ENCODE assay signal across 8 cellular contexts in the genomic region with DNA sequence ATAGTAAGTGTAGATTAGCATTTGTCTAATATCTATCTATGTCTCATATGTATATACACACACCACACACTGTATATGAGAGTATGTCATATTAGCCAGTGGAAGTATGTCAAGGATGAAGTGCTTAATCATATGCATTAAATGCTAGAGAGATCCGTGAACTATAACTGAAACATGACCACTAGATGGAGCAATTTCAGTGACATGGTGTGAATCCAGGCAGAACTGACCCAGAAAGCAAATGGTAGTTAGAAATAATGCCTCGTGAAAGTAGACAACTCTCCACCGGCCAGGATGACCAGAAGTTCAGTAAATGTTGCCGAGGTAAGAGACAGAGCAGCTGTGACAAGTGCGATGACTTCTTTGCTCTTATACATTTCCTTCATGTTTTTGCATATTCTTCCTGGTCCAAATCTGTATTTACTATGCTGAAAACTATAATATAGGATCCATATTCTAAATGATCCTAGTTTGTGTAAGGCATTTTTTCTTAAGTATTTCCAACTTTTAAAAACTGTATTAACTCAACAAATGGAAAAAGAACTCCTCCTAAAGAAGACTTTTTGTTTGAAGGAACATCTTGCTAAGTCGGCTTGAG. TPM values are rescaled to one million over a fixed set of nuclear protein-coding genes. Genes with fewer than 3 reads are reported as not detected.
DNase-seq lines count a peak whose midpoint lies in the region; ATAC-seq, FAIRE-seq and TF ChIP-seq lines count a peak whose summit lies in the region.
"Not testable (repeated sequence)": the region's sequence is repeated elsewhere in the genome, so short reads cannot be mapped to it uniquely, and the experiment has no call there.

No MANE protein-coding gene starts in this region.

- not testable (repeated sequence) for H3K79me1 ChIP-seq in trophoblast cell (ENCODE audit: low read length)

- FAIRE-seq in GM12878 (lab: Jason Lieb, UNC): peak; percentile 87

- not testable (repeated sequence) for H3K4me2 ChIP-seq in GM12878 (ENCODE audit: control insufficient read depth, insufficient read depth); trophoblast cell (ENCODE audit: low read length)

- H3K4me3 ChIP-seq in BJ (ENCODE audit: low read depth, low read length); GM12878; heart left ventricle; trophoblast cell (ENCODE audit: low read depth, low read length): not testable (repeated sequence)

- CTCF ChIA-PET in BJ (lab: Yijun Ruan, JAX) (interaction anchor here (0.7 to 3.1 kb wide), 4 partner anchors 23 to 340 kb away, joined by 3 to 22 read pairs (median 4); no protein-coding TSS in a partner anchor), GM12878 (lab: Yijun Ruan, JAX) (interaction anchor here (1.6 to 2.8 kb wide), 2 partner anchors 19 to 197 kb away, joined by 5 to 22 read pairs; no protein-coding TSS in a partner anchor)

- H4K12ac ChIP-seq in trophoblast cell (ENCODE audit: low read depth, low read length): not testable (repeated sequence)

- H2AK5ac ChIP-seq in trophoblast cell (ENCODE audit: low read length): not testable (repeated sequence)

- not testable (repeated sequence) for H3K27me3 ChIP-seq in BJ (ENCODE audit: control insufficient read depth, insufficient read depth, low read length); GM12878 (replicated peaks in 1 of 2; ENCODE audit: control insufficient read depth in 2 of 2, insufficient read depth in 2 of 2, low read length in 1 of 2); trophoblast cell (ENCODE audit: insufficient read depth, low read length)
- H3K27me3 ChIP-seq in heart left ventricle: peaks cover 0 to 11% (median 0%) of the 10 kb centered on the region in 9 donors

- H2BK5ac ChIP-seq in trophoblast cell (ENCODE audit: low read depth, low read length, poor library complexity): not testable (repeated sequence)

- peak; percentile 36; the same call in 1 of the 2 replicates for TF ChIP-seq RAD21 in GM12878 (IDR thresholded peaks at IDR 0.05; ENCODE audit: insufficient read depth, low read depth, low read length)

- TF ChIP-seq CTCF in BJ (IDR thresholded peaks at IDR 0.05; ENCODE audit: insufficient read depth, low read depth, low read length) (peak; percentile 61), GM12878 (IDR thresholded peaks at IDR 0.05 in 2 of 3, conservative IDR thresholded peaks at IDR 0.05 in 1 of 3; ENCODE audit: control insufficient read depth in 2 of 3, extremely low read depth in 1 of 3, insufficient read depth in 1 of 3, low read depth in 3 of 3, low read length in 3 of 3) (peak; percentile 33 to 44 (median 42); a peak in 4 of 6 replicates), heart left ventricle (IDR thresholded peaks at IDR 0.05) (peak; percentile 40 to 61 (median 54))

- RAD21 ChIA-PET in GM12878 (lab: Charles Lee; ENCODE audit: unreplicated experiment): not testable (repeated sequence)

- H3K9ac ChIP-seq in GM12878 (ENCODE audit: control insufficient read depth, insufficient read depth, low read length); trophoblast cell (ENCODE audit: low read length): not testable (repeated sequence)

- DNase-seq in BJ (ENCODE audit: low read depth); heart left ventricle: not testable (repeated sequence)
- DNase-seq in M059J (ENCODE audit: low read depth) (peak; percentile 32), RPMI7951 (ENCODE audit: low read depth) (peak; percentile 50), GM12878 (ENCODE audit: low read depth, low spot score) (peak; percentile 15), trophoblast cell (peak; percentile 17 to 85)

- H3K4ac ChIP-seq in trophoblast cell (ENCODE audit: low read depth, low read length): not testable (repeated sequence)

- not testable (repeated sequence) for H2BK120ac ChIP-seq in trophoblast cell (ENCODE audit: insufficient read depth, low read length, poor library complexity)

- in situ Hi-C loops in GM12878 (cut with MboI): not testable (repeated sequence)

- not testable (repeated sequence) for H3K23ac ChIP-seq in trophoblast cell (ENCODE audit: low read length)

- intact Hi-C loops in GM12878 (cut with micrococcal nuclease; ENCODE audit: unreplicated experiment) (loop anchor here (2.0 kb wide), 1 partner anchor 198 kb away; no protein-coding TSS in a partner anchor), heart left ventricle (cut with DNase I) (loop anchor here in 7 of 10 donors (2.0 to 5.0 kb wide), 4 partner anchors 194 to 198 kb away; no protein-coding TSS in a partner anchor)

- not testable (repeated sequence) for BruUV-seq in GM12878 (replicated peaks; lab: Mats Ljungman, UMichigan)

- POLR2A ChIA-PET in BJ (lab: Charles Lee); GM12878 (lab: Charles Lee): not testable (repeated sequence)

- WGBS in GM12878 (ENCODE audit: insufficient coverage, insufficient replicate concordance, low lambda C conversion rate, missing lambda C conversion rate): 16% methylated on average over 6 of the region's 6 CpGs
- WGBS in heart left ventricle, 4 donors: 21 to 28% (median 26%) methylated on average over 6 of the region's 6 CpGs
- WGBS in trophoblast cell (ENCODE audit: extremely low coverage, insufficient coverage, insufficient read length): no CpG with 5 or more reads among the region's 6 CpGs

- H2BK12ac ChIP-seq in trophoblast cell (ENCODE audit: low read length): not testable (repeated sequence)

- SMC1A ChIA-PET in GM12878 (lab: Charles Lee; ENCODE audit: uncharacterized antibody, unreplicated experiment): interaction anchor here (1.2 to 2.3 kb wide), 2 partner anchors 192 to 197 kb away, joined by 3 to 13 read pairs; no protein-coding TSS in a partner anchor

- H3K14ac ChIP-seq in trophoblast cell (ENCODE audit: low read length): not testable (repeated sequence)

- not testable (repeated sequence) for H3K9me3 ChIP-seq in GM12878 (replicated peaks; ENCODE audit: control insufficient read depth, insufficient read depth, low read length); heart left ventricle; trophoblast cell (ENCODE audit: insufficient read depth, low read depth, low read length)

- H4K91ac ChIP-seq in trophoblast cell (ENCODE audit: low read depth, low read length): not testable (repeated sequence)

- not testable (repeated sequence) for H3K27ac ChIP-seq in GM12878 (ENCODE audit: control insufficient read depth, insufficient read depth); heart left ventricle; trophoblast cell (ENCODE audit: low read depth, low read length)

- not testable (repeated sequence) for TF ChIP-seq EP300 in GM12878 (IDR thresholded peaks at IDR 0.05; ENCODE audit: borderline replicate concordance in 1 of 2, control insufficient read depth in 1 of 2, low read depth in 2 of 2, low read length in 2 of 2)

- H3K79me2 ChIP-seq in GM12878 (ENCODE audit: control insufficient read depth, insufficient read depth, low read length); trophoblast cell (ENCODE audit: control insufficient read depth, insufficient read depth, low read length, poor library complexity): not testable (repeated sequence)

- H3K18ac ChIP-seq in trophoblast cell (ENCODE audit: low read length): not testable (repeated sequence)

- peak overlapping the region; percentile 41; the same call in 1 of the 2 replicates for H2AFZ ChIP-seq in GM12878 (ENCODE audit: control insufficient read depth, low read depth, low read length)
- H2AFZ ChIP-seq in trophoblast cell (ENCODE audit: insufficient read depth, low read length, poor library complexity): not testable (repeated sequence)

- H3K36me3 ChIP-seq in BJ (ENCODE audit: control insufficient read depth, insufficient read depth, low read length); GM12878 (ENCODE audit: control insufficient read depth in 2 of 2, insufficient read depth in 2 of 2, low read length in 1 of 2); heart left ventricle; trophoblast cell (ENCODE audit: control insufficient read depth in 1 of 2, insufficient read depth in 2 of 2, low read length in 2 of 2): not testable (repeated sequence)

- ATAC-seq in GM18870 (IDR thresholded peaks at IDR 0.05; ENCODE audit: unreplicated experiment) (peak; percentile 91), HG02798 (IDR thresholded peaks at IDR 0.05; ENCODE audit: poor library complexity, unreplicated experiment) (peak; percentile 95), GM12878 (peak; percentile 99), heart left ventricle (peak; percentile 61 to 85 (median 76))

- H4K20me1 ChIP-seq in GM12878 (ENCODE audit: control insufficient read depth, insufficient read depth): not testable (repeated sequence)

- H4K8ac ChIP-seq in trophoblast cell (ENCODE audit: low read depth, low read length): not testable (repeated sequence)

- TF ChIP-seq POLR2A in GM12878 (IDR thresholded peaks at IDR 0.05; ENCODE audit: low read depth, low read length); heart left ventricle (IDR thresholded peaks at IDR 0.05): not testable (repeated sequence)

- not testable (repeated sequence) for H3K4me1 ChIP-seq in GM12878 (ENCODE audit: control insufficient read depth, insufficient read depth, low read length); heart left ventricle; trophoblast cell (ENCODE audit: control insufficient read depth in 1 of 2, insufficient read depth in 2 of 2, low read length in 2 of 2)

RNA-seq across cellular contexts. Expression of gene PDSS1, which starts 12.7 kb away (rescaled TPM):
- polyA plus RNA-seq in BJ (2011; rRNA removed): 6.1 and 8.2 TPM in 2 replicates
- 1.7 and 5.5 TPM in 2 replicates for polyA minus RNA-seq in BJ (2011; rRNA and poly(A)+ RNA removed)
- total RNA-seq in M059J (2014; rRNA removed; shearing (Covaris generic)): 4.7 and 8.4 TPM in 2 replicates
- total RNA-seq in RPMI7951 (2014; rRNA removed; shearing (Covaris generic)): 18.0 and 21.6 TPM in 2 replicates
- 35.8 and 37.0 TPM in 2 replicates for total RNA-seq in GM12878 (2013; cell fraction: nucleolus; rRNA removed)
- 33.6 and 38.2 TPM in 2 replicates for total RNA-seq in GM12878 (2014; rRNA removed)
- total RNA-seq in GM12878 (2014; rRNA removed; fragmentation: Illumina TruSeq; extraction: Trizol): 26.6 and 30.1 TPM in 2 replicates
- 23.9 and 25.4 TPM in 2 replicates for total RNA-seq in GM12878 (2021)
- 11.2 TPM for polyA plus RNA-seq in GM12878 (2011; ENCODE audit: low read depth)
- polyA plus RNA-seq in GM12878 (2011; rRNA removed): 46.4 and 47.9 TPM in 2 replicates
- polyA plus RNA-seq in GM12878 (2011; cell fraction: cytosol; rRNA removed): 29.2 and 30.5 TPM in 2 replicates
- polyA plus RNA-seq in GM12878 (2011; cell fraction: nucleus; rRNA removed): 47.3 and 62.4 TPM in 2 replicates
- polyA plus RNA-seq in GM12878 (2012): 9.5 and 10.3 TPM in 2 replicates
- 38.2 and 50.6 TPM in 2 replicates for polyA plus RNA-seq in GM12878 (2014; fragmentation: Illumina TruSeq; extraction: Trizol)
- 10 to 100 TPM; 12.2 to 23.5 TPM for polyA plus RNA-seq in GM12878 (2014; fragmentation: Nextera tagmentation; extraction: Ambion mirVana)
- 40.0 and 45.9 TPM in 2 replicates for polyA plus RNA-seq in GM12878 (2014; rRNA removed)
- polyA plus RNA-seq in GM12878 (2016; fragmentation: Nextera tagmentation; extraction: Ambion mirVana): 10 to 100 TPM; 41.0 to 48.2 TPM
- polyA minus RNA-seq in GM12878 (2011; rRNA and poly(A)+ RNA removed): 34.1 and 36.5 TPM in 2 replicates
- polyA minus RNA-seq in GM12878 (2011; cell fraction: cytosol; rRNA and poly(A)+ RNA removed): 9.5 and 10.4 TPM in 2 replicates
- 18.0 and 26.7 TPM in 2 replicates for polyA minus RNA-seq in GM12878 (2011; cell fraction: nucleus; rRNA and poly(A)+ RNA removed)
- total RNA-seq in heart left ventricle: 1 to 10 TPM; 1.8 to 7.3 (median 4.3) TPM
- polyA plus RNA-seq in heart left ventricle: 10 to 100 TPM in 1 of 2 donors, 1 to 10 TPM in 1; 8.1 to 13.5 TPM
- 6.1 and 6.2 TPM in 2 replicates for polyA plus RNA-seq in trophoblast cell (2013)
